Comparison of ENCODE assay signal across 8 cellular contexts in genomic region chr13:100674848-100675659, GRCh38. TPM values are rescaled to one million over a fixed set of nuclear protein-coding genes. Genes with fewer than 3 reads are reported as not detected.
DNase-seq lines count a peak whose midpoint lies in the region; ATAC-seq, FAIRE-seq and TF ChIP-seq lines count a peak whose summit lies in the region.

No MANE protein-coding gene starts in this region.

- H3K27me3 ChIP-seq in adrenal gland (no peaks in the 10 kb centered on the region), heart right ventricle (peaks cover 0 to 9% (median 0%) of the 10 kb centered on the region in 7 donors), upper lobe of left lung (no peaks in the 10 kb centered on the region)

- TF ChIP-seq CTCF in adrenal gland (IDR thresholded peaks at IDR 0.05) (peak in 2 of 6 experiments; percentile 17 to 28), heart right ventricle (IDR thresholded peaks at IDR 0.05) (peak in 7 of 9 donors; percentile 15 to 65 (median 44)), upper lobe of left lung (IDR thresholded peaks at IDR 0.05) (peak in 5 of 6 experiments; percentile 21 to 48 (median 29))

- ATAC-seq in HG02840 (IDR thresholded peaks at IDR 0.05; ENCODE audit: low FRiP score, unreplicated experiment) (peak; percentile 96), heart right ventricle (peak; percentile 97 to 99 (median 98)), upper lobe of left lung (ENCODE audit: low FRiP score in 2 of 2) (peak; percentile 98 to 99)

- peak; percentile 36; the same call in 1 of the 2 replicates for TF ChIP-seq POLR2A in GM12892 (IDR thresholded peaks at IDR 0.05; ENCODE audit: low read depth, low read length)
- TF ChIP-seq POLR2A in adrenal gland (IDR thresholded peaks at IDR 0.05): peak in 1 of 2 donors; percentile 89
- peak in 1 of 4 donors; percentile 75 for TF ChIP-seq POLR2A in upper lobe of left lung (IDR thresholded peaks at IDR 0.05)

- peak; percentile 99 for FAIRE-seq in GM12892 (lab: Jason Lieb, UNC)

- WGBS in adrenal gland, 4 donors: 0 to 1% (median 1%) methylated on average over 9 to 72 of the region's 72 CpGs
- 0 to 1% methylated on average over 46 to 72 of the region's 72 CpGs for WGBS in heart right ventricle, 2 donors
- 1% methylated on average over 25 to 30 of the region's 72 CpGs for WGBS in upper lobe of left lung, 2 donors

- H3K4me1 ChIP-seq in adrenal gland (replicated peaks in 1 of 2) (peaks cover 0 to 20% of the 10 kb centered on the region in 2 donors), heart right ventricle (peaks cover 0 to 22% (median 11%) of the 10 kb centered on the region in 9 donors), upper lobe of left lung (peaks cover 7 to 18% (median 13%) of the 10 kb centered on the region in 4 donors)

- DNase-seq in GM12892 (ENCODE audit: insufficient read length): peak; percentile 98
- peak; percentile 99 for DNase-seq in NCI-H1417 treated with DMSO at 0.1 percent for 48 hours (lab: John Stamatoyannopoulos, UW)
- peak; percentile 95 for DNase-seq in SW480 (ENCODE audit: low spot score)
- DNase-seq in adrenal gland: peak; percentile 99 to 100 (median 99)
- DNase-seq in heart right ventricle: peak; percentile 100
- peak; percentile 100 for DNase-seq in posterior cingulate gyrus
- DNase-seq in upper lobe of left lung: peak; percentile 100

- no peaks in the 10 kb centered on the region for H3K9me3 ChIP-seq in adrenal gland (replicated peaks in 1 of 3)
- no peaks in the 10 kb centered on the region for H3K9me3 ChIP-seq in heart right ventricle
- H3K9me3 ChIP-seq in upper lobe of left lung: no peaks in the 10 kb centered on the region

- intact Hi-C loops in adrenal gland (cut with DNase I): no loop called here
- intact Hi-C loops in heart right ventricle (cut with DNase I): loop anchor here in 2 of 10 donors (2.0 to 10.0 kb wide), 2 partner anchors 102 to 590 kb away; partner anchors contain the start of gene PCCA (in 1 of the 2)
- intact Hi-C loops in posterior cingulate gyrus (cut with DNase I): no loop called here

- H3K27ac ChIP-seq in adrenal gland: peak overlapping the region in 4 of 5 donors; percentile 67 to 95 (median 85)
- peak overlapping the region; percentile 80 to 93 (median 88) for H3K27ac ChIP-seq in heart right ventricle
- H3K27ac ChIP-seq in upper lobe of left lung: peak overlapping the region; percentile 83 to 94 (median 89)

- no peak for TF ChIP-seq EP300 in upper lobe of left lung (IDR thresholded peaks at IDR 0.05)

- H3K4me3 ChIP-seq in adrenal gland (peak overlapping the region; percentile 11 to 100 (median 50)), heart right ventricle (peak overlapping the region; percentile 29 to 100 (median 79)), upper lobe of left lung (peak overlapping the region; percentile 80 to 100 (median 96))

- H3K36me3 ChIP-seq in adrenal gland (replicated peaks in 1 of 2) (no peaks in the 10 kb centered on the region), heart right ventricle (peaks cover 0 to 3% (median 0%) of the 10 kb centered on the region in 9 donors), upper lobe of left lung (peaks cover 0 to 3% (median 0%) of the 10 kb centered on the region in 4 donors)

RNA-seq across cellular contexts. Expression of gene TMTC4, which starts 0.5 kb away (rescaled TPM):
- polyA plus RNA-seq in GM12892 (2012; ENCODE audit: missing spikeins): 7.8 TPM
- total RNA-seq in adrenal gland: 10 to 100 TPM in 5 of 8 donors, 1 to 10 TPM in 3; 6.7 to 14.7 (median 10.5) TPM
- polyA plus RNA-seq in adrenal gland: 1 to 10 TPM; 3.9 to 6.6 (median 4.7) TPM
- 1 to 10 TPM; 4.4 to 9.4 (median 6.5) TPM for total RNA-seq in heart right ventricle
- 1 to 10 TPM; 2.5 to 4.4 TPM for polyA plus RNA-seq in heart right ventricle
- total RNA-seq in upper lobe of left lung: 10 to 100 TPM; 11.4 to 17.8 (median 14.5) TPM

Comparison
In these comparisons a context has a peak if more than half of its experiments do, and no peak if none do; other contexts are left out.
1. Peak in every context shown above with its lines: DNase-seq, ATAC-seq, H3K4me3 ChIP-seq and H3K27ac ChIP-seq.